Comparison of ENCODE assay signal across 2 cellular contexts in genomic region chr19:48804496-48804895, GRCh38.
TF ChIP-seq lines count a peak whose summit lies in the region.

No MANE protein-coding gene starts in this region.

TF ChIP-seq in IMR-90, 13 proteins besides CTCF, POLR2A, EP300 and RAD21:
- TF ChIP-seq RFX5 (IDR thresholded peaks at IDR 0.05; ENCODE audit: low read depth, low read length) (no peak), CHD1 (IDR thresholded peaks at IDR 0.05; ENCODE audit: low read depth, low read length) (no peak), MXI1 (IDR thresholded peaks at IDR 0.05; ENCODE audit: borderline replicate concordance, low read depth, low read length) (no peak), FOS (IDR thresholded peaks at IDR 0.05; ENCODE audit: low read depth, low read length) (no peak), USF2 (IDR thresholded peaks at IDR 0.05; ENCODE audit: low read depth, low read length) (no peak), CEBPB (IDR thresholded peaks at IDR 0.05; ENCODE audit: low read depth, low read length) (no peak), SMC3 (IDR thresholded peaks at IDR 0.05; ENCODE audit: low read depth, low read length) (no peak), NFE2L2 (IDR thresholded peaks at IDR 0.05; ENCODE audit: low read depth, low read length) (no peak), ELK1 (IDR thresholded peaks at IDR 0.05; ENCODE audit: borderline replicate concordance, low read depth, low read length) (no peak), RCOR1 (IDR thresholded peaks at IDR 0.05; ENCODE audit: insufficient replicate concordance, low read length) (no peak), BHLHE40 (IDR thresholded peaks at IDR 0.05; ENCODE audit: low read depth, low read length) (no peak), MAZ (IDR thresholded peaks at IDR 0.05; ENCODE audit: borderline replicate concordance, low read depth, low read length) (no peak), MAFK (IDR thresholded peaks at IDR 0.05; ENCODE audit: low read depth, low read length) (no peak)
TF ChIP-seq in IMR-90: peak in this region for 0.

TF ChIP-seq in H1, 55 proteins besides CTCF, POLR2A, EP300 and RAD21:
- TF ChIP-seq CEBPB (IDR thresholded peaks at IDR 0.05; ENCODE audit: low read depth, low read length) (no peak), BRCA1 (IDR thresholded peaks at IDR 0.05; ENCODE audit: low read depth, low read length) (no peak), CHD7 (IDR thresholded peaks at IDR 0.05; ENCODE audit: insufficient replicate concordance, low read length) (no peak), CBX5 (IDR thresholded peaks at IDR 0.05; ENCODE audit: low read depth, low read length) (no peak), POLR2AphosphoS5 (IDR thresholded peaks at IDR 0.05; ENCODE audit: low read depth, low read length) (no peak), CTBP2 (IDR thresholded peaks at IDR 0.05; ENCODE audit: borderline replicate concordance, insufficient read depth, insufficient read length, low read length) (no peak), SIX5 (IDR thresholded peaks at IDR 0.05; ENCODE audit: low read depth, low read length) (no peak), CHD1 (IDR thresholded peaks at IDR 0.05; ENCODE audit: low read depth, low read length) (no peak), TBP (IDR thresholded peaks at IDR 0.05; ENCODE audit: low read depth, low read length) (no peak), SUZ12 (IDR thresholded peaks at IDR 0.05; ENCODE audit: low read length) (no peak), KDM4A (IDR thresholded peaks at IDR 0.05; ENCODE audit: low read depth, low read length, severe bottlenecking) (no peak), SP2 (IDR thresholded peaks at IDR 0.05; ENCODE audit: low read length) (no peak), SRF (IDR thresholded peaks at IDR 0.05; ENCODE audit: low read depth, low read length) (no peak)
